22 cellular contexts compared by ENCODE assay signal in the genomic region with DNA sequence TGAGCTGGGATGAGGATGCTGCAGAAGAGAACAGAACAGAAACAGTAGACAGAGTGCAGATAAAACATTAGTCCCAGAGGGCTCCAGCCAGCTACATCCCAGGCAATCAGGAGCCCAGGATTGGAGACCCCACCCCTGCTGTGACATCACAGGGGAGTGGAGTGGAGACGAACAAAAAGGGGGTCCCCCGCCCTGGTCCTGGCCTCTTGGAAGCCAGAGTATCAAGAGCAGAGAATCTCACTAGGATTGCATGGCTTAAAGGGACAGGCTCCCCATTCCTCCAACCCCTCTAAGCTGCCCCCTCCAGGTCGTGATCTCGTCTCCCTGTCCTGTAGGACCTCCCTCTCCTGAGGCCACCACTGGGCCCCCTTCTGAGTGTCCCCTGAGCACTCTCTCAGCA. TPM values are rescaled to one million over a fixed set of nuclear protein-coding genes. Genes with fewer than 3 reads are reported as not detected.
DNase-seq lines count a peak whose midpoint lies in the region; ATAC-seq and TF ChIP-seq lines count a peak whose summit lies in the region.
"Had no signal": no experiment of that assay in that cellular context is flagged by ENCODE, and none has a peak within 500 bp of the region (broad histone marks: within the 10 kb centered on the region; RNA-seq: fewer than 3 reads in every experiment).

A gene (plus strand): TSS at position 201 of the 400 bp plus-strand sequence. CDS start 199 bp downstream, at position 400.

- no peak within 1 kb of the TSS for H3K9ac ChIP-seq in endodermal cell (ENCODE audit: extremely low read depth, low read length, poor library complexity, severe bottlenecking)

- H3K4me3 ChIP-seq in endodermal cell (ENCODE audit: low read length), result no peak within 1 kb of the TSS
- H3K4me3 ChIP-seq: lower lobe of right lung, MG63 had no signal

- H3K9me3 Mint-ChIP-seq in activated T-cell treated with anti-CD3 and anti-CD28 coated beads, Interleukin-2, amount 50 U/mL, for 24 hours, result no peaks in the 10 kb centered on the region
- no peaks in the 10 kb centered on the region for H3K9me3 Mint-ChIP-seq in endodermal cell

- peaks cover 11% of the 10 kb centered on the region for H3K36me3 ChIP-seq in endodermal cell (ENCODE audit: control insufficient read depth, insufficient read depth, low read length)

- DNase-seq in activated T-cell treated with anti-CD3 and anti-CD28 coated beads, Interleukin-2, amount 50 U/mL, for 24 hours, result no peak
- DNase-seq in activated T-cell treated with anti-CD3 and anti-CD28 coated beads for 4 hours, result no peak
- peak; percentile 35 for DNase-seq in NCI-H2171 (lab: John Stamatoyannopoulos, UW)
- DNase-seq in endodermal cell, result peak; percentile 45
- peak; percentile 47 for DNase-seq in posterior vena cava (ENCODE audit: low spot score)
- no peak for DNase-seq in AG08396 (ENCODE audit: low spot score)
- no peak for DNase-seq in iPS-NIHi11 (ENCODE audit: low spot score)
- DNase-seq: activated CD4-positive, alpha-beta T cell treated with anti-CD3 and anti-CD28 coated beads for 1 hour; activated gamma-delta T cell treated with Interleukin-2 at 50 U/mL for 16 hours; DMS53; lower lobe of right lung; MG63; NCI-H345; psoas muscle had no signal

- no peak for ATAC-seq in HG02885 (IDR thresholded peaks at IDR 0.05; ENCODE audit: poor library complexity, unreplicated experiment)
- ATAC-seq: HCT116, heart left ventricle, lower lobe of right lung, psoas muscle had no signal

- H3K4me3 Mint-ChIP-seq in activated T-cell treated with anti-CD3 and anti-CD28 coated beads, Interleukin-2, amount 50 U/mL, for 24 hours, result no peak within 1 kb of the TSS
- H3K4me3 Mint-ChIP-seq in endodermal cell, result no peak within 1 kb of the TSS

- H3K27me3 Mint-ChIP-seq in activated T-cell treated with anti-CD3 and anti-CD28 coated beads, Interleukin-2, amount 50 U/mL, for 24 hours, result no peaks in the 10 kb centered on the region
- peaks cover 34% of the 10 kb centered on the region for H3K27me3 Mint-ChIP-seq in endodermal cell (ENCODE audit: insufficient read depth)

- H3K4me1 ChIP-seq in endodermal cell (ENCODE audit: control insufficient read depth, insufficient read depth, low read length), result no peaks in the 10 kb centered on the region

- H3K4me1 Mint-ChIP-seq in activated T-cell treated with anti-CD3 and anti-CD28 coated beads, Interleukin-2, amount 50 U/mL, for 24 hours (ENCODE audit: low read depth), result peaks cover 30% of the 10 kb centered on the region
- H3K4me1 Mint-ChIP-seq in endodermal cell, result peaks cover 20% of the 10 kb centered on the region

- no peak for TF ChIP-seq CTCF in endodermal cell (conservative IDR thresholded peaks at IDR 0.05)

- H3K27ac ChIP-seq in endodermal cell (ENCODE audit: low read depth, low read length), result peak within 1 kb of the TSS; percentile 36
- H3K27ac ChIP-seq: C4-2B, lower lobe of right lung had no signal

- intact Hi-C loops in posterior vena cava (cut with DNase I), result no loop called here

- WGBS in endodermal cell (ENCODE audit: insufficient coverage in 1 of 2, insufficient read length in 1 of 2), 2 experiments, result 70 to 83% methylated on average over 3 to 4 of the region's 4 CpGs

- H3K27ac Mint-ChIP-seq in activated T-cell treated with anti-CD3 and anti-CD28 coated beads, Interleukin-2, amount 50 U/mL, for 24 hours, result peak within 1 kb of the TSS; percentile 55
- no peak within 1 kb of the TSS for H3K27ac Mint-ChIP-seq in endodermal cell

- peaks cover 24% of the 10 kb centered on the region for H3K36me3 Mint-ChIP-seq in activated T-cell treated with anti-CD3 and anti-CD28 coated beads, Interleukin-2, amount 50 U/mL, for 24 hours (ENCODE audit: low read depth)
- peaks cover 14% of the 10 kb centered on the region for H3K36me3 Mint-ChIP-seq in endodermal cell (ENCODE audit: low read depth)

- H3K9me3 ChIP-seq in endodermal cell (ENCODE audit: control insufficient read depth, low read length), result no peaks in the 10 kb centered on the region
- H3K9me3 ChIP-seq: heart left ventricle, lower lobe of right lung, MG63, psoas muscle had no signal

- peaks cover 7% of the 10 kb centered on the region for H3K27me3 ChIP-seq in endodermal cell (ENCODE audit: control insufficient read depth, insufficient read depth, low read length, poor library complexity, severe bottlenecking)
- H3K27me3 ChIP-seq: heart left ventricle, MG63 had no signal

RNA-seq across cellular contexts. Expression of the gene that starts here (rescaled TPM):
- total RNA-seq in endodermal cell (not detected), posterior vena cava (not detected)
- polyA plus RNA-seq in endodermal cell (2013, experiment 1 of 2), result 45.8 TPM
- 37.0 TPM for polyA plus RNA-seq in endodermal cell (2013, experiment 2 of 2)
- total RNA-seq: A673, astrocyte, lower lobe of right lung, RPMI7951, temporal lobe had no signal

Comparison
In these comparisons a context has a peak if more than half of its experiments do, and no peak if none do; other contexts are left out.
1. Peak in DNase-seq in posterior vena cava; RNA of the gene not detected or under 1 TPM.
2. DNase-seq: peak in NCI-H2171 (single experiment) and endodermal cell (single experiment); none in activated T-cell treated with anti-CD3 and anti-CD28 coated beads, Interleukin-2, amount 50 U/mL, for 24 hours (single experiment), activated T-cell treated with anti-CD3 and anti-CD28 coated beads for 4 hours (single experiment), AG08396 (single experiment) and iPS-NIHi11 (single experiment).